ENCODE assay signal across 12 cellular contexts in genomic region chr13:98411617-98412310, GRCh38.
DNase-seq lines count a peak whose midpoint lies in the region; ATAC-seq and TF ChIP-seq lines count a peak whose summit lies in the region.
"Had no signal": no experiment of that assay in that cellular context is flagged by ENCODE, and none has a peak within 500 bp of the region (broad histone marks: within the 10 kb centered on the region; RNA-seq: fewer than 3 reads in every experiment).

No MANE protein-coding gene starts in this region.

- H3K9me3 ChIP-seq in thoracic aorta: no peaks in the 10 kb centered on the region
- H3K9me3 ChIP-seq: pancreas, SJSA1 had no signal

- no peaks in the 10 kb centered on the region for H3K27me3 Mint-ChIP-seq in activated naive CD4-positive, alpha-beta T cell treated with anti-CD3 and anti-CD28 coated beads for 36 hours (ENCODE audit: low read depth)
- H3K27me3 Mint-ChIP-seq in activated CD8-positive, alpha-beta T cell treated with anti-CD3 and anti-CD28 coated beads, Interleukin-2, amount 10 ng/mL, durations not matched to agents 7 days and 5 days (ENCODE audit: low read depth): peaks cover 11% of the 10 kb centered on the region

- no peaks in the 10 kb centered on the region for H3K79me2 ChIP-seq in mesendoderm (ENCODE audit: control insufficient read depth, insufficient read depth, low read length)

- H3K36me3 Mint-ChIP-seq in activated naive CD4-positive, alpha-beta T cell treated with anti-CD3 and anti-CD28 coated beads for 36 hours (ENCODE audit: low read depth): no peaks in the 10 kb centered on the region
- H3K36me3 Mint-ChIP-seq in activated CD8-positive, alpha-beta T cell treated with anti-CD3 and anti-CD28 coated beads, Interleukin-2, amount 10 ng/mL, durations not matched to agents 7 days and 5 days (ENCODE audit: low read depth): no peaks in the 10 kb centered on the region
- H3K36me3 Mint-ChIP-seq: IgD-negative memory B cell had no signal

- H3K56ac ChIP-seq in mesendoderm (ENCODE audit: low read length): no peak overlapping the region

- H3K4me1 ChIP-seq in thoracic aorta (ENCODE audit: control insufficient read depth in 1 of 2, low read depth in 2 of 2) (no peaks in the 10 kb centered on the region), mesendoderm (ENCODE audit: control insufficient read depth, low read depth, low read length) (no peaks in the 10 kb centered on the region)
- H3K4me1 ChIP-seq: SJSA1 had no signal

- H3K4me3 ChIP-seq in thoracic aorta (peak overlapping the region; percentile 22), mesendoderm (ENCODE audit: low read length) (no peak overlapping the region)
- H3K4me3 ChIP-seq: SJSA1 had no signal

- H2BK5ac ChIP-seq in mesendoderm (ENCODE audit: low read length): no peak overlapping the region

- H3K27ac ChIP-seq in thoracic aorta (no peak overlapping the region), mesendoderm (ENCODE audit: low read depth, low read length) (no peak overlapping the region)
- H3K27ac ChIP-seq: SJSA1 had no signal

- no peak overlapping the region for H2BK120ac ChIP-seq in mesendoderm (ENCODE audit: low read depth, low read length)

- no peak overlapping the region for H3K23ac ChIP-seq in mesendoderm (ENCODE audit: low read length)

- ATAC-seq in activated CD8-positive, alpha-beta T cell treated with anti-CD3 and anti-CD28 coated beads, Interleukin-2, amount 10 ng/mL, durations not matched to agents 7 days and 5 days: no peak
- ATAC-seq in thoracic aorta (ENCODE audit: insufficient number of reproducible peaks, low FRiP score, low read depth): no peak

- no peak overlapping the region for H3K27ac Mint-ChIP-seq in activated naive CD4-positive, alpha-beta T cell treated with anti-CD3 and anti-CD28 coated beads for 36 hours
- H3K27ac Mint-ChIP-seq in activated CD8-positive, alpha-beta T cell treated with anti-CD3 and anti-CD28 coated beads, Interleukin-2, amount 10 ng/mL, durations not matched to agents 7 days and 5 days: peak overlapping the region; percentile 9
- H3K27ac Mint-ChIP-seq: IgD-negative memory B cell had no signal

- WGBS in mesendoderm (ENCODE audit: extremely low coverage, insufficient coverage, low lambda C conversion rate): no CpG with 5 or more reads among the region's 17 CpGs

- CTCF ChIA-PET in activated naive CD4-positive, alpha-beta T cell treated with anti-CD3 and anti-CD28 coated beads for 36 hours (lab: Charles Lee): no interaction called here
- CTCF ChIA-PET in activated CD8-positive, alpha-beta T cell treated with anti-CD3 and anti-CD28 coated beads, Interleukin-2, amount 10 ng/mL, durations not matched to agents 7 days and 5 days (lab: Charles Lee): no interaction called here

- intact Hi-C loops in activated naive CD4-positive, alpha-beta T cell treated with anti-CD3 and anti-CD28 coated beads for 36 hours (cut with micrococcal nuclease): loop anchor here (2.0 kb wide), 1 partner anchor 269 kb away; the partner anchor contains the start of gene FARP1

- no peak overlapping the region for H4K8ac ChIP-seq in mesendoderm (ENCODE audit: low read depth, low read length)

- H3K27me3 ChIP-seq in thoracic aorta (replicated peaks; ENCODE audit: insufficient read depth): no peaks in the 10 kb centered on the region
- H3K27me3 ChIP-seq in mesendoderm (ENCODE audit: insufficient read depth, low read length, poor library complexity): no peaks in the 10 kb centered on the region
- H3K27me3 ChIP-seq: pancreas, SJSA1 had no signal

- no peak overlapping the region for H4K5ac ChIP-seq in mesendoderm (ENCODE audit: low read length)

- peaks cover under 1% of the 10 kb centered on the region for H3K9me3 Mint-ChIP-seq in activated naive CD4-positive, alpha-beta T cell treated with anti-CD3 and anti-CD28 coated beads for 36 hours
- H3K9me3 Mint-ChIP-seq in activated CD8-positive, alpha-beta T cell treated with anti-CD3 and anti-CD28 coated beads, Interleukin-2, amount 10 ng/mL, durations not matched to agents 7 days and 5 days (ENCODE audit: insufficient read depth): no peaks in the 10 kb centered on the region

- H2AK5ac ChIP-seq in mesendoderm (ENCODE audit: low read length): no peak overlapping the region

- no peaks in the 10 kb centered on the region for H3K79me1 ChIP-seq in mesendoderm (ENCODE audit: low read length)

- no peak overlapping the region for H3K9ac ChIP-seq in mesendoderm (ENCODE audit: low read length)

- POLR2A ChIA-PET in activated CD8-positive, alpha-beta T cell treated with anti-CD3 and anti-CD28 coated beads, Interleukin-2, amount 10 ng/mL, durations not matched to agents 7 days and 5 days (lab: Charles Lee): no interaction called here

- H3K36me3 ChIP-seq in thoracic aorta (no peaks in the 10 kb centered on the region), mesendoderm (ENCODE audit: control insufficient read depth, insufficient read depth, low read length) (peaks cover 3% of the 10 kb centered on the region)

- H3K4me1 Mint-ChIP-seq in activated naive CD4-positive, alpha-beta T cell treated with anti-CD3 and anti-CD28 coated beads for 36 hours (ENCODE audit: low read depth): peaks cover 17% of the 10 kb centered on the region
- peaks cover 10% of the 10 kb centered on the region for H3K4me1 Mint-ChIP-seq in activated CD8-positive, alpha-beta T cell treated with anti-CD3 and anti-CD28 coated beads, Interleukin-2, amount 10 ng/mL, durations not matched to agents 7 days and 5 days (ENCODE audit: low read depth)

- no peak overlapping the region for H2BK15ac ChIP-seq in mesendoderm (replicated peaks; ENCODE audit: low read depth)

- no peak overlapping the region for H3K18ac ChIP-seq in mesendoderm (ENCODE audit: low read length)

- no peak for DNase-seq in activated naive CD4-positive, alpha-beta T cell treated with anti-CD3 and anti-CD28 coated beads for 36 hours
- DNase-seq in activated naive CD4-positive, alpha-beta T cell treated with Interleukin-2 at 50 U/mL for 16 hours: no peak
- DNase-seq in activated CD8-positive, alpha-beta T cell treated with anti-CD3 and anti-CD28 coated beads, Interleukin-2, amount 10 ng/mL, durations not matched to agents 7 days and 5 days: no peak
- peak; percentile 17 for DNase-seq in inferior parietal cortex (ENCODE audit: extremely low spot score)
- DNase-seq in thoracic aorta (ENCODE audit: low spot score): no peak
- no peak for DNase-seq in NCI-H1048 (lab: John Stamatoyannopoulos, UW)
- DNase-seq in NCI-H2107 (lab: John Stamatoyannopoulos, UW): no peak
- no peak for DNase-seq in mesendoderm
- DNase-seq: NCI-H345 had no signal

- no peak for TF ChIP-seq CTCF in thoracic aorta (IDR thresholded peaks at IDR 0.05)

- H3K4me2 ChIP-seq in mesendoderm (ENCODE audit: low read length): no peak overlapping the region

- no peak overlapping the region for H3K4ac ChIP-seq in mesendoderm (ENCODE audit: low read depth, low read length)

- peak overlapping the region; percentile 50 for H3K4me3 Mint-ChIP-seq in activated naive CD4-positive, alpha-beta T cell treated with anti-CD3 and anti-CD28 coated beads for 36 hours
- H3K4me3 Mint-ChIP-seq in activated CD8-positive, alpha-beta T cell treated with anti-CD3 and anti-CD28 coated beads, Interleukin-2, amount 10 ng/mL, durations not matched to agents 7 days and 5 days: peak overlapping the region; percentile 24
